Comparison of ENCODE assay signal across 13 cellular contexts in the genomic region with DNA sequence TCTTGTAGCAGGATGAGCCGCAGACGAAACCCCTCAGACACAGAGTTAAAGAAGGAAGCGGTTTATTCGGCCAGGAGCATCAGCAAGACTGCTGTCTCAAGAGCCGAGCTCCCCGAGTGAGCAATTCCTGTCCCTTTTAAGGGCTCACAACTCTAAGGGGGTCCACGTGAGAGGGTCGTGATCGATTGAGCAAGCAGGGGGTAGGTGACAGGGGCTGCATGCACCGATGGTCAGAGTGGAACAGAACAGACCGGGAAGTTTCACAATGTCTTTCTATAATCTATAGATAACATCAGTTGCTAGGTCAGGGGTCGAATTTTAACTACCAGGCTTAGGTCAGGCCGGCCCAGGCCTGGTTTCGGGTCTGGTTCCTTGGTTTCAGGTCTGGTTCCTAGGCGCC. TPM values are rescaled to one million over a fixed set of nuclear protein-coding genes. Genes with fewer than 3 reads are reported as not detected.
"Had no signal": no experiment of that assay in that cellular context is flagged by ENCODE, and none has a peak within 500 bp of the region (broad histone marks: within the 10 kb centered on the region; RNA-seq: fewer than 3 reads in every experiment).

No MANE protein-coding gene starts in this region.

RNA-seq across cellular contexts. Expression of a gene that starts 20.6 kb away (rescaled TPM):
- total RNA-seq: stomach, subcutaneous adipose tissue, suprapubic skin, temporal lobe, thoracic aorta, thyroid gland, tibial nerve, transverse colon, upper lobe of left lung, upper lobe of right lung, ureter, urinary bladder, vagina had no signal
- polyA plus RNA-seq: stomach, urinary bladder had no signal
